ENCODE assay signal across 16 cellular contexts in genomic region chr18:79447703-79448367, GRCh38. TPM values are rescaled to one million over a fixed set of nuclear protein-coding genes. Genes with fewer than 3 reads are reported as not detected.
DNase-seq lines count a peak whose midpoint lies in the region; ATAC-seq and TF ChIP-seq lines count a peak whose summit lies in the region.
"Had no signal": no experiment of that assay in that cellular context is flagged by ENCODE, and none has a peak within 500 bp of the region (broad histone marks: within the 10 kb centered on the region; RNA-seq: fewer than 3 reads in every experiment).

No MANE protein-coding gene starts in this region.

- no peaks in the 10 kb centered on the region for H3K27me3 Mint-ChIP-seq in WTC11 (ENCODE audit: low read depth)
- no peaks in the 10 kb centered on the region for H3K27me3 Mint-ChIP-seq in effector memory CD8-positive, alpha-beta T cell

- H3K4me1 Mint-ChIP-seq in WTC11: peaks cover 12% of the 10 kb centered on the region
- H3K4me1 Mint-ChIP-seq in effector memory CD8-positive, alpha-beta T cell (ENCODE audit: low read depth in 2 of 2): peaks cover 4 to 12% of the 10 kb centered on the region in 2 donors

- H3K36me3 ChIP-seq in MG63: no peaks in the 10 kb centered on the region

- TF ChIP-seq CTCF in WTC11 (IDR thresholded peaks at IDR 0.05) (no peak), fibroblast of villous mesenchyme (IDR thresholded peaks at IDR 0.05; ENCODE audit: insufficient read depth, low read depth, low read length) (no peak)

- POLR2A ChIA-PET in WTC11 (lab: Charles Lee): no interaction called here

- H3K27me3 ChIP-seq in MG63: no peaks in the 10 kb centered on the region
- H3K27me3 ChIP-seq: hepatocyte, right atrium auricular region, tibial nerve had no signal

- H3K9me3 Mint-ChIP-seq in WTC11: no peaks in the 10 kb centered on the region
- H3K9me3 Mint-ChIP-seq in effector memory CD8-positive, alpha-beta T cell: no peaks in the 10 kb centered on the region

- CTCF ChIA-PET in WTC11 (lab: Charles Lee): no interaction called here

- no peak for ATAC-seq in WTC11
- no peak for ATAC-seq in effector memory CD8-positive, alpha-beta T cell (replicated peaks)
- ATAC-seq in GM21576 (IDR thresholded peaks at IDR 0.05; ENCODE audit: unreplicated experiment): no peak

- H3K4me3 ChIP-seq in fibroblast of villous mesenchyme (ENCODE audit: low read depth, low read length): no peak overlapping the region
- H3K4me3 ChIP-seq in MG63: no peak overlapping the region
- H3K4me3 ChIP-seq: hepatocyte, right atrium auricular region, tibial nerve had no signal

- no peak overlapping the region for H3K4me3 Mint-ChIP-seq in WTC11
- no peak overlapping the region for H3K4me3 Mint-ChIP-seq in effector memory CD8-positive, alpha-beta T cell

- no peaks in the 10 kb centered on the region for H3K9me3 ChIP-seq in MG63
- H3K9me3 ChIP-seq: right atrium auricular region, tibial nerve had no signal

- peaks cover 5% of the 10 kb centered on the region; the same call in 1 of the 2 replicates for H3K36me3 Mint-ChIP-seq in WTC11
- H3K36me3 Mint-ChIP-seq in effector memory CD8-positive, alpha-beta T cell (ENCODE audit: insufficient read depth): peaks cover 30% of the 10 kb centered on the region

- peak overlapping the region; percentile 67 for H3K27ac Mint-ChIP-seq in WTC11
- no peak overlapping the region for H3K27ac Mint-ChIP-seq in effector memory CD8-positive, alpha-beta T cell

- peak; percentile 28 for DNase-seq in stimulated activated CD4-positive, alpha-beta T cell treated with anti-CD3 and anti-CD28 coated beads, Interleukin-4, amount 100 ng/mL, for 24 hours
- DNase-seq in stimulated activated CD4-positive, alpha-beta T cell treated with anti-CD3 and anti-CD28 coated beads, Interleukin-4, amount 100 ng/mL, for 1 hour: no peak
- DNase-seq in WTC11 (ENCODE audit: low spot score) (no peak), fibroblast of villous mesenchyme (ENCODE audit: low read depth) (peak; percentile 39), MG63 (no peak)
- no peak for DNase-seq in effector memory CD8-positive, alpha-beta T cell
- DNase-seq: C1 segment of cervical spinal cord; DMS 273 treated with DMSO at 0.1 percent for 48 hours; effector CD4-positive, alpha-beta T cell; NCI-H2227 treated with DMSO at 0.1 percent for 48 hours; Right ventricle myocardium superior; T-helper 9 cell had no signal

TF ChIP-seq in WTC11, 78 proteins besides CTCF, POLR2A, EP300 and RAD21:
- no peak for TF ChIP-seq TEAD4 (CRISPR knock-in tag; IDR thresholded peaks at IDR 0.05)
- no peak for TF ChIP-seq ZMAT4 (CRISPR knock-in tag; IDR thresholded peaks at IDR 0.05)
- no peak for TF ChIP-seq ETV6 (CRISPR knock-in tag; IDR thresholded peaks at IDR 0.05)
- no peak for TF ChIP-seq ZBTB21 (CRISPR knock-in tag; IDR thresholded peaks at IDR 0.05; ENCODE audit: borderline replicate concordance)
- TF ChIP-seq ZNF671 (CRISPR knock-in tag; IDR thresholded peaks at IDR 0.05): no peak

RNA-seq across cellular contexts. Expression of gene NFATC1, which starts 52.1 kb away (rescaled TPM):
- 17.6 to 20.2 TPM (median 17.6 TPM) in 3 replicates for total RNA-seq in WTC11 (2021)
- total RNA-seq in fibroblast of villous mesenchyme: 0.43 and 1.3 TPM in 2 replicates
- 4.5 and 6.9 TPM in 2 replicates for total RNA-seq in MG63 (2014; rRNA removed; shearing (Covaris generic); ENCODE audit: low replicate concordance)

Comparison
In these comparisons a context has a peak if more than half of its experiments do, and no peak if none do; other contexts are left out.
1. DNase-seq: peak in stimulated activated CD4-positive, alpha-beta T cell treated with anti-CD3 and anti-CD28 coated beads, Interleukin-4, amount 100 ng/mL, for 24 hours (single experiment) and fibroblast of villous mesenchyme (single experiment); none in stimulated activated CD4-positive, alpha-beta T cell treated with anti-CD3 and anti-CD28 coated beads, Interleukin-4, amount 100 ng/mL, for 1 hour (single experiment), WTC11 (single experiment), MG63 (single experiment) and effector memory CD8-positive, alpha-beta T cell (0 of 3).